10 cellular contexts compared by ENCODE assay signal in the genomic region with DNA sequence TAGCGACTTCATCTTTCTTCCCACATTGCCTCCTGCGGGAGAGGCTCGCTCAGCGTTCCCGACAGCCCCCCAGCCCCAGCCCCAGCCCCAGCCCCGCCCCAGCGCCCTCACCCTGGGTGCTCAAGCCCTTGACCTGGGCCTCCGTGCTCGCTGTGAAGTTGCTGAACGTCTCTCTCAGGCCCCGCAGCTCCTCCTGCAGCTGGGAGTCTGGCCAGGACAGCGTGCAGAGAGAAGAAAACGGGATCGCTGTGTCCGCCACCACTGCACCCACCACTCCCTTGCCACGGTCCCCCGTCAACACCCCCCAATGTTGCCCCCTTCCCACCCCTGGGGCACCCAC.
DNase-seq lines count a peak whose midpoint lies in the region; TF ChIP-seq lines count a peak whose summit lies in the region.
"Had no signal": no experiment of that assay in that cellular context is flagged by ENCODE, and none has a peak within 500 bp of the region (broad histone marks: within the 10 kb centered on the region; RNA-seq: fewer than 3 reads in every experiment).

No MANE protein-coding gene starts in this region.

- H3K9ac ChIP-seq in stomach smooth muscle (ENCODE audit: low read length in 2 of 2): no peak overlapping the region

- no peak overlapping the region for H3K27ac ChIP-seq in stomach smooth muscle (ENCODE audit: low read length)

- H3K9me3 ChIP-seq in stomach smooth muscle (ENCODE audit: control insufficient read depth in 2 of 2, low read length in 2 of 2): no peaks in the 10 kb centered on the region

- peaks cover 36 to 43% of the 10 kb centered on the region in 2 donors for H3K27me3 ChIP-seq in stomach smooth muscle (ENCODE audit: control insufficient read depth in 1 of 2, insufficient read depth in 2 of 2, low read length in 2 of 2)

- H3K4me1 ChIP-seq in stomach smooth muscle (ENCODE audit: control insufficient read depth, insufficient read depth, low read length): peaks cover 19% of the 10 kb centered on the region

- DNase-seq in NCI-H2227 (lab: John Stamatoyannopoulos, UW; ENCODE audit: unreplicated experiment): peak; percentile 22
- no peak for DNase-seq in NCI-H2227 treated with DMSO at 0.1 percent for 48 hours (lab: John Stamatoyannopoulos, UW)
- DNase-seq in astrocyte of the cerebellum (ENCODE audit: low read depth): no peak
- DNase-seq in iPS-NIHi11 (ENCODE audit: low spot score): peak; percentile 53
- DNase-seq in SHP77 treated with DMSO at 0.1 percent for 48 hours (lab: John Stamatoyannopoulos, UW): no peak
- no peak for DNase-seq in retina
- DNase-seq in D341Med (ENCODE audit: low spot score): no peak
- DNase-seq: activated gamma-delta T cell, NCI-H187 treated with DMSO at 0.1 percent for 48 hours had no signal

- H3K36me3 ChIP-seq in stomach smooth muscle (ENCODE audit: control insufficient read depth in 2 of 2, insufficient read depth in 2 of 2, low read length in 2 of 2): no peaks in the 10 kb centered on the region

- H3K4me3 ChIP-seq in astrocyte of the cerebellum (ENCODE audit: low read depth, low read length) (peak overlapping the region; percentile 50), stomach smooth muscle (ENCODE audit: low read length in 2 of 2) (peak overlapping the region; percentile 41 to 66)

- in situ Hi-C loops in astrocyte of the cerebellum (cut with HindIII; ENCODE audit: low sequenced_read_pairs): no loop called here

- no peak for TF ChIP-seq CTCF in astrocyte of the cerebellum (IDR thresholded peaks at IDR 0.05; ENCODE audit: low read depth, low read length, missing control alignments)

Comparison
In these comparisons a context has a peak if more than half of its experiments do, and no peak if none do; other contexts are left out.
1. DNase-seq: peak in NCI-H2227 (single experiment) and iPS-NIHi11 (single experiment); none in NCI-H2227 treated with DMSO at 0.1 percent for 48 hours (single experiment), astrocyte of the cerebellum (single experiment), SHP77 treated with DMSO at 0.1 percent for 48 hours (single experiment), retina (single experiment) and D341Med (single experiment).